In genomic region chr4:29581469-29581868, GRCh38 we compare ENCODE assay signal across 1 cellular context.
TF ChIP-seq lines count a peak whose summit lies in the region.

No MANE protein-coding gene starts in this region.

TF ChIP-seq in HepG2, 621 proteins besides CTCF, POLR2A, EP300 and RAD21 (continued from another document):
- TF ChIP-seq CEBPZ (IDR thresholded peaks at IDR 0.05; ENCODE audit: low read length) (no peak), CREM (IDR thresholded peaks at IDR 0.05) (no peak), CREM (CRISPR knock-in tag; IDR thresholded peaks at IDR 0.05) (no peak), ZNF121 (CRISPR knock-in tag; IDR thresholded peaks at IDR 0.05) (no peak), PRDM15 (CRISPR knock-in tag; IDR thresholded peaks at IDR 0.05) (no peak), NPAS2 (CRISPR knock-in tag; IDR thresholded peaks at IDR 0.05; ENCODE audit: borderline replicate concordance) (no peak), ZNF333 (CRISPR knock-in tag; IDR thresholded peaks at IDR 0.05; ENCODE audit: borderline replicate concordance) (no peak), ZZZ3 (CRISPR knock-in tag; IDR thresholded peaks at IDR 0.05; ENCODE audit: borderline replicate concordance) (no peak), KDM3A (CRISPR knock-in tag; IDR thresholded peaks at IDR 0.05; ENCODE audit: low read depth) (no peak), PPARG (CRISPR knock-in tag; conservative IDR thresholded peaks at IDR 0.05) (no peak), PRPF4 (IDR thresholded peaks at IDR 0.05; ENCODE audit: low read depth, low read length, poor library complexity, severe bottlenecking) (no peak), ATRX (CRISPR knock-in tag; IDR thresholded peaks at IDR 0.05; ENCODE audit: borderline replicate concordance) (no peak), ZNF260 (CRISPR knock-in tag; IDR thresholded peaks at IDR 0.05; ENCODE audit: borderline replicate concordance, low read depth) (no peak), SOX5 (CRISPR knock-in tag; IDR thresholded peaks at IDR 0.05; ENCODE audit: borderline replicate concordance) (no peak)
